8 cellular contexts compared by ENCODE assay signal in genomic region chr13:102846261-102847015, GRCh38. TPM values are rescaled to one million over a fixed set of nuclear protein-coding genes. Genes with fewer than 3 reads are reported as not detected.
A peak's percentile ranks its signal among the peaks of the same experiment; 100 is the strongest.
DNase-seq lines count a peak whose midpoint lies in the region; ATAC-seq and TF ChIP-seq lines count a peak whose summit lies in the region.

No MANE protein-coding gene starts in this region.

- TF ChIP-seq CTCF in OCI-LY1 (IDR thresholded peaks at IDR 0.05; ENCODE audit: low read length) (no peak), fibroblast of the aortic adventitia (IDR thresholded peaks at IDR 0.05; ENCODE audit: insufficient read depth, low read length) (peak; percentile 6), neural crest cell (conservative IDR thresholded peaks at IDR 0.05) (no peak)

- no peaks in the 10 kb centered on the region for H3K9me3 Mint-ChIP-seq in activated T-helper 1 cell treated with anti-CD3 and anti-CD28 coated beads, Interleukin-12 subunit alpha, Interleukin-12 subunit beta, Interleukin-2, Interleukin-4 antibody, amounts not matched to agents 30 ng/mL and 10 ng/mL and 1 ng/mL, durations not matched to agents 14 hours and 24 hours and 36 hours
- no peaks in the 10 kb centered on the region for H3K9me3 Mint-ChIP-seq in neural crest cell

- ATAC-seq in GM19328 (IDR thresholded peaks at IDR 0.05; ENCODE audit: unreplicated experiment) (peak; percentile 36), HG03378 (IDR thresholded peaks at IDR 0.05; ENCODE audit: unreplicated experiment) (peak; percentile 34)

- H3F3A ChIP-seq in OCI-LY1 (ENCODE audit: insufficient read depth, low read length) = no peaks in the 10 kb centered on the region

- peaks cover 27% of the 10 kb centered on the region for H3K4me1 ChIP-seq in OCI-LY1 (ENCODE audit: insufficient read depth, low read length, severe bottlenecking)

- no peaks in the 10 kb centered on the region for H4K20me1 ChIP-seq in OCI-LY1 (ENCODE audit: insufficient read depth, low read length)

- H3K36me3 ChIP-seq in OCI-LY1 (ENCODE audit: insufficient read depth, low read length) = no peaks in the 10 kb centered on the region; the same call in 1 of the 2 replicates

- H3K27ac ChIP-seq in OCI-LY1 (ENCODE audit: low read depth, low read length, poor library complexity, severe bottlenecking) = peak overlapping the region; percentile 91

- intact Hi-C loops in activated T-helper 1 cell treated with anti-CD3 and anti-CD28 coated beads, Interleukin-12 subunit alpha, Interleukin-12 subunit beta, Interleukin-2, Interleukin-4 antibody, amounts not matched to agents 30 ng/mL and 10 ng/mL and 1 ng/mL, durations not matched to agents 14 hours and 24 hours and 36 hours (cut with micrococcal nuclease) = loop anchor here (1.0 to 5.0 kb wide), 9 partner anchors 27 to 1219 kb away; no protein-coding TSS in a partner anchor

- peaks cover 23% of the 10 kb centered on the region for H3K79me2 ChIP-seq in OCI-LY1 (ENCODE audit: insufficient read depth, low read length)

- no peaks in the 10 kb centered on the region for H3K27me3 Mint-ChIP-seq in activated T-helper 1 cell treated with anti-CD3 and anti-CD28 coated beads, Interleukin-12 subunit alpha, Interleukin-12 subunit beta, Interleukin-2, Interleukin-4 antibody, amounts not matched to agents 30 ng/mL and 10 ng/mL and 1 ng/mL, durations not matched to agents 14 hours and 24 hours and 36 hours (ENCODE audit: insufficient read depth)
- H3K27me3 Mint-ChIP-seq in neural crest cell (ENCODE audit: low read depth) = no peaks in the 10 kb centered on the region

- H3K27ac Mint-ChIP-seq in activated T-helper 1 cell treated with anti-CD3 and anti-CD28 coated beads, Interleukin-12 subunit alpha, Interleukin-12 subunit beta, Interleukin-2, Interleukin-4 antibody, amounts not matched to agents 30 ng/mL and 10 ng/mL and 1 ng/mL, durations not matched to agents 14 hours and 24 hours and 36 hours = peak overlapping the region; percentile 99
- H3K27ac Mint-ChIP-seq in neural crest cell (ENCODE audit: unreplicated experiment) = peak overlapping the region; percentile 98

- peak overlapping the region; percentile 95 for H3K4me3 Mint-ChIP-seq in activated T-helper 1 cell treated with anti-CD3 and anti-CD28 coated beads, Interleukin-12 subunit alpha, Interleukin-12 subunit beta, Interleukin-2, Interleukin-4 antibody, amounts not matched to agents 30 ng/mL and 10 ng/mL and 1 ng/mL, durations not matched to agents 14 hours and 24 hours and 36 hours
- H3K4me3 Mint-ChIP-seq in neural crest cell = peak overlapping the region; percentile 98

- no peak overlapping the region for H2AFZ ChIP-seq in OCI-LY1 (ENCODE audit: low read length)

- no peaks in the 10 kb centered on the region for H3K9me3 ChIP-seq in OCI-LY1 (ENCODE audit: low read length)

- peak; percentile 73 for DNase-seq in CD1c-positive myeloid dendritic cell (ENCODE audit: extremely low spot score)
- peak; percentile 31 for DNase-seq in activated T-helper 1 cell treated with anti-CD3 and anti-CD28 coated beads, Interleukin-12 subunit alpha, Interleukin-12 subunit beta, Interleukin-2, Interleukin-4 antibody, amounts not matched to agents 30 ng/mL and 10 ng/mL and 1 ng/mL, durations not matched to agents 14 hours and 24 hours and 36 hours (ENCODE audit: low spot score)
- peak; percentile 54 for DNase-seq in fibroblast of the aortic adventitia (ENCODE audit: low read depth)
- peak; percentile 7 for DNase-seq in neural crest cell (ENCODE audit: low read depth, low spot score)
- DNase-seq in ureter (ENCODE audit: low spot score) = peak; percentile 55

- H3K4me3 ChIP-seq in OCI-LY1 (ENCODE audit: low read depth, low read length, poor library complexity, severe bottlenecking) (peak overlapping the region; percentile 70), fibroblast of the aortic adventitia (ENCODE audit: low read depth, low read length) (peak overlapping the region; percentile 98)

- no peaks in the 10 kb centered on the region for H3K9me2 ChIP-seq in OCI-LY1 (ENCODE audit: low read depth, low read length)

- peaks cover 9% of the 10 kb centered on the region for H3K36me3 Mint-ChIP-seq in activated T-helper 1 cell treated with anti-CD3 and anti-CD28 coated beads, Interleukin-12 subunit alpha, Interleukin-12 subunit beta, Interleukin-2, Interleukin-4 antibody, amounts not matched to agents 30 ng/mL and 10 ng/mL and 1 ng/mL, durations not matched to agents 14 hours and 24 hours and 36 hours (ENCODE audit: low read depth)
- no peaks in the 10 kb centered on the region for H3K36me3 Mint-ChIP-seq in neural crest cell (ENCODE audit: low read depth)

- H3K4me2 ChIP-seq in OCI-LY1 (ENCODE audit: low read length) = peak overlapping the region; percentile 84

- peaks cover 51% of the 10 kb centered on the region for H3K4me1 Mint-ChIP-seq in activated T-helper 1 cell treated with anti-CD3 and anti-CD28 coated beads, Interleukin-12 subunit alpha, Interleukin-12 subunit beta, Interleukin-2, Interleukin-4 antibody, amounts not matched to agents 30 ng/mL and 10 ng/mL and 1 ng/mL, durations not matched to agents 14 hours and 24 hours and 36 hours (ENCODE audit: low read depth)
- peaks cover 26% of the 10 kb centered on the region for H3K4me1 Mint-ChIP-seq in neural crest cell

- H3K9ac ChIP-seq in OCI-LY1 (ENCODE audit: low read length) = peak overlapping the region; percentile 84

- no peaks in the 10 kb centered on the region for H3K27me3 ChIP-seq in OCI-LY1 (ENCODE audit: insufficient read depth, low read length)

RNA-seq across cellular contexts. Expression of gene ERCC5, which starts 0.6 kb away (rescaled TPM):
- 40.3 and 42.4 TPM in 2 replicates for total RNA-seq in activated T-helper 1 cell treated with anti-CD3 and anti-CD28 coated beads, Interleukin-12 subunit alpha, Interleukin-12 subunit beta, Interleukin-2, Interleukin-4 antibody, amounts not matched to agents 30 ng/mL and 10 ng/mL and 1 ng/mL, durations not matched to agents 14 hours and 24 hours and 36 hours
- total RNA-seq in fibroblast of the aortic adventitia (ENCODE audit: low replicate concordance) (54.4 and 98.0 TPM in 2 replicates), neural crest cell (39.2 and 41.5 TPM in 2 replicates), ureter (69.5 TPM)

RNA-seq across cellular contexts. Expression of gene BIVM, which starts 47.5 kb away (rescaled TPM):
- total RNA-seq in activated T-helper 1 cell treated with anti-CD3 and anti-CD28 coated beads, Interleukin-12 subunit alpha, Interleukin-12 subunit beta, Interleukin-2, Interleukin-4 antibody, amounts not matched to agents 30 ng/mL and 10 ng/mL and 1 ng/mL, durations not matched to agents 14 hours and 24 hours and 36 hours = 34.4 and 35.6 TPM in 2 replicates
- total RNA-seq in fibroblast of the aortic adventitia (ENCODE audit: low replicate concordance) (31.5 and 44.2 TPM in 2 replicates), neural crest cell (26.4 and 30.5 TPM in 2 replicates), ureter (17.2 TPM)

RNA-seq across cellular contexts. Expression of gene POGLUT2, which starts 47.7 kb away (rescaled TPM):
- 15.8 and 17.8 TPM in 2 replicates for total RNA-seq in activated T-helper 1 cell treated with anti-CD3 and anti-CD28 coated beads, Interleukin-12 subunit alpha, Interleukin-12 subunit beta, Interleukin-2, Interleukin-4 antibody, amounts not matched to agents 30 ng/mL and 10 ng/mL and 1 ng/mL, durations not matched to agents 14 hours and 24 hours and 36 hours
- total RNA-seq in fibroblast of the aortic adventitia (ENCODE audit: low replicate concordance) (9.6 and 17.8 TPM in 2 replicates), neural crest cell (29.9 and 31.1 TPM in 2 replicates), ureter (2.2 TPM)

Comparison
In these comparisons a context has a peak if more than half of its experiments do, and no peak if none do; other contexts are left out.
1. Peak in every context shown above with its lines: DNase-seq, ATAC-seq, H3K4me3 ChIP-seq and H3K27ac ChIP-seq.
2. DNase-seq: peak in every context shown above with its lines; median percentile 73 in CD1c-positive myeloid dendritic cell; 55 in ureter; 54 in fibroblast of the aortic adventitia; 31 in activated T-helper 1 cell treated with anti-CD3 and anti-CD28 coated beads, Interleukin-12 subunit alpha, Interleukin-12 subunit beta, Interleukin-2, Interleukin-4 antibody, amounts not matched to agents 30 ng/mL and 10 ng/mL and 1 ng/mL, durations not matched to agents 14 hours and 24 hours and 36 hours; 7 in neural crest cell.